1 cellular context compared by ENCODE assay signal in the genomic region with DNA sequence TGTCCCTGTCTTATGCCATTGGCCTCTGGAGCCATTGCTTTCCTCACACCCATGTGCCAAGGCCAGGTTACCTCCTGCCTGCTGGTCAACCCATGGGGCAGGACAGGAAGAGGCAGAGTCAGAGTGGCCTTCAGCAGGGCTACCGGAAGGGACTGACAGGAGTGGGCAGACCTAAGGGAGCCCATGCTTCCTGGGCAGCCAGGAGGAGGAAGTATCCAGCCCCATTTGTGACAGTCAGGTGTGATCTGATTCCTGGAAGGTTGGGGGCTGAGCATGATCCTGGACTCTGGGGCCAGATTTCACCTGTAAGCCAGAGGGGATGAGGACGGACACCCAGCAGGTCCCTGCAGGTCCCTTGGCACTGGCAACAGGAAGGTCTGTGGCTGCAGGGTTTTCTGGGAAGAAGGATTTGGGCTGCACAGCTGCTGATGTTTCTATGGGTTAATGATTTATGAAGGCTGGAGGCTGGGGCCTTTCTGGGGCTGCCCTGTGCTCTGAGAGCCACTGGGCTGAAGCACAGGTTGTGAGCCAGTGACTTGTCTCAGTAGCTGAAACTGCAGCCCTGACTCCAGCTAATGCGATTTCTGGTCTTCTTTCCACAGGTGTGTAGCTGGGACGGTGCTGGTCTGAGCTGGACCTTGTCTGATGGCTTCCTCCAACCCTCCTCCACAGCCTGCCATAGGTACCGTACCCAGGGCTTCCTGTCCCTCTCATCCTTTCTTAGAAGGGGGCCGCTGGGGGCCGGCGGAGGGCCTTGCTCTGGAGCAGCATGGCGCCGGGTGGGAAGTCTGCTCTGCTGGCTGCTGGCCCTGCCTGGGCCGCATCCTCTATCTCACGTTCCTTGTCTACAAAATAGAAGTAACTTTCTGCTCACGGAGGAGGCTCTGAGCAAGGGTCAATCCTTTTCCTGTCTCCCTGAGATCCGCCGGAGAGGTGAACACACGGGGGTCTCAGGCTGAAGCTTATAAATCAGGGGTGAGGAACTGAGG.
TF ChIP-seq lines count a peak whose summit lies in the region.

No MANE protein-coding gene starts in this region.

TF ChIP-seq in HepG2, 621 proteins besides CTCF, POLR2A, EP300 and RAD21 (continued from another document and continues in another):
- TF ChIP-seq, protein P1, sequence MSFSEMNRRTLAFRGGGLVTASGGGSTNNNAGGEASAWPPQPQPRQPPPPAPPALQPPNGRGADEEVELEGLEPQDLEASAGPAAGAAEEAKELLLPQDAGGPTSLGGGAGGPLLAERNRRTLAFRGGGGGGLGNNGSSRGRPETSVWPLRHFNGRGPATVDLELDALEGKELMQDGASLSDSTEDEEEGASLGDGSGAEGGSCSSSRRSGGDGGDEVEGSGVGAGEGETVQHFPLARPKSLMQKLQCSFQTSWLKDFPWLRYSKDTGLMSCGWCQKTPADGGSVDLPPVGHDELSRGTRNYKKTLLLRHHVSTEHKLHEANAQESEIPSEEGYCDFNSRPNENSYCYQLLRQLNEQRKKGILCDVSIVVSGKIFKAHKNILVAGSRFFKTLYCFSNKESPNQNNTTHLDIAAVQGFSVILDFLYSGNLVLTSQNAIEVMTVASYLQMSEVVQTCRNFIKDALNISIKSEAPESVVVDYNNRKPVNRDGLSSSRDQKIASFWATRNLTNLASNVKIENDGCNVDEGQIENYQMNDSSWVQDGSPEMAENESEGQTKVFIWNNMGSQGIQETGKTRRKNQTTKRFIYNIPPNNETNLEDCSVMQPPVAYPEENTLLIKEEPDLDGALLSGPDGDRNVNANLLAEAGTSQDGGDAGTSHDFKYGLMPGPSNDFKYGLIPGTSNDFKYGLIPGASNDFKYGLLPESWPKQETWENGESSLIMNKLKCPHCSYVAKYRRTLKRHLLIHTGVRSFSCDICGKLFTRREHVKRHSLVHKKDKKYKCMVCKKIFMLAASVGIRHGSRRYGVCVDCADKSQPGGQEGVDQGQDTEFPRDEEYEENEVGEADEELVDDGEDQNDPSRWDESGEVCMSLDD (CRISPR knock-in tag; IDR thresholded peaks at IDR 0.05; ENCODE audit: borderline replicate concordance): no peak; the same call in 1 of the 2 replicates
- peak; percentile 54; the same call in 1 of the 2 replicates for TF ChIP-seq ZBTB25 (CRISPR knock-in tag; IDR thresholded peaks at IDR 0.05)
- no peak for TF ChIP-seq CEBPG (CRISPR knock-in tag; IDR thresholded peaks at IDR 0.05)
- peak; percentile 94 for TF ChIP-seq ZNF567 (CRISPR knock-in tag; IDR thresholded peaks at IDR 0.05; ENCODE audit: borderline replicate concordance)
- no peak for TF ChIP-seq MATR3 (CRISPR knock-in tag; IDR thresholded peaks at IDR 0.05)
- no peak for TF ChIP-seq ZBED4 (CRISPR knock-in tag; IDR thresholded peaks at IDR 0.05; ENCODE audit: borderline replicate concordance)
- TF ChIP-seq NFKBIZ (CRISPR knock-in tag; IDR thresholded peaks at IDR 0.05): no peak; the same call in 1 of the 2 replicates
- 0 out of 2 replicates have a peak, but pooled peaks have one; percentile 50 for TF ChIP-seq ZNF546 (CRISPR knock-in tag; conservative IDR thresholded peaks at IDR 0.05)
- TF ChIP-seq MTF1 (CRISPR knock-in tag; IDR thresholded peaks at IDR 0.05): no peak
- no peak; the same call in 1 of the 2 replicates for TF ChIP-seq BRCA1 (CRISPR knock-in tag; IDR thresholded peaks at IDR 0.05)
- TF ChIP-seq KDM2A (CRISPR knock-in tag; IDR thresholded peaks at IDR 0.05; ENCODE audit: borderline replicate concordance, low read depth): peak; percentile 21; the same call in 1 of the 2 replicates
- no peak for TF ChIP-seq NONO (IDR thresholded peaks at IDR 0.05)
- TF ChIP-seq NONO (CRISPR knock-in tag; conservative IDR thresholded peaks at IDR 0.05): no peak; the same call in 1 of the 2 replicates
- TF ChIP-seq TOPORS (CRISPR knock-in tag; IDR thresholded peaks at IDR 0.05): no peak
- TF ChIP-seq ZNF558 (CRISPR knock-in tag; IDR thresholded peaks at IDR 0.05; ENCODE audit: borderline replicate concordance): peak; percentile 81; the same call in 1 of the 2 replicates
- no peak for TF ChIP-seq FUBP1 (CRISPR knock-in tag; IDR thresholded peaks at IDR 0.05; ENCODE audit: borderline replicate concordance)
- peak; percentile 60; the same call in 1 of the 2 replicates for TF ChIP-seq SMAD1 (CRISPR knock-in tag; IDR thresholded peaks at IDR 0.05; ENCODE audit: borderline replicate concordance, low read depth)
- no peak for TF ChIP-seq ELF4 (CRISPR knock-in tag; IDR thresholded peaks at IDR 0.05; ENCODE audit: borderline replicate concordance)
- peak; percentile 44; the same call in 1 of the 2 replicates for TF ChIP-seq HNF4A (CRISPR knock-in tag; IDR thresholded peaks at IDR 0.05)
- no peak for TF ChIP-seq MEIS1 (CRISPR knock-in tag; IDR thresholded peaks at IDR 0.05; ENCODE audit: borderline replicate concordance)
- TF ChIP-seq ZNF790 (CRISPR knock-in tag; IDR thresholded peaks at IDR 0.05; ENCODE audit: borderline replicate concordance): no peak
- no peak; the same call in 1 of the 2 replicates for TF ChIP-seq ZNF691 (CRISPR knock-in tag; IDR thresholded peaks at IDR 0.05; ENCODE audit: borderline replicate concordance, low read depth)
- no peak for TF ChIP-seq U2AF1 (optimal IDR thresholded peaks at IDR 0.05; ENCODE audit: low read depth, low read length)
- TF ChIP-seq KLF6 (CRISPR knock-in tag; IDR thresholded peaks at IDR 0.05): no peak
- TF ChIP-seq TBX2 (CRISPR knock-in tag; IDR thresholded peaks at IDR 0.05; ENCODE audit: borderline replicate concordance): peak; percentile 84
- peak; percentile 15; the same call in 1 of the 2 replicates for TF ChIP-seq NR2F6 (IDR thresholded peaks at IDR 0.05)
- peak; percentile 34; the same call in 1 of the 2 replicates for TF ChIP-seq NR2F6 (CRISPR knock-in tag; IDR thresholded peaks at IDR 0.05)
- no peak for TF ChIP-seq EED (CRISPR knock-in tag; IDR thresholded peaks at IDR 0.05)
- peak; percentile 87 for TF ChIP-seq BCL6 (CRISPR knock-in tag; IDR thresholded peaks at IDR 0.05)
- no peak for TF ChIP-seq REL (CRISPR knock-in tag; conservative IDR thresholded peaks at IDR 0.05)
- no peak for TF ChIP-seq SATB2 (CRISPR knock-in tag; IDR thresholded peaks at IDR 0.05)
- 0 out of 2 replicates have a peak, but pooled peaks have one; percentile 14 for TF ChIP-seq TFE3 (CRISPR knock-in tag; IDR thresholded peaks at IDR 0.05)
- TF ChIP-seq RBM39 (IDR thresholded peaks at IDR 0.05; ENCODE audit: low read depth, low read length, poor library complexity, severe bottlenecking): no peak
- TF ChIP-seq ZNF160 (CRISPR knock-in tag; IDR thresholded peaks at IDR 0.05): no peak
- no peak for TF ChIP-seq ZNF720 (CRISPR knock-in tag; IDR thresholded peaks at IDR 0.05)
- TF ChIP-seq ZNF747 (CRISPR knock-in tag; IDR thresholded peaks at IDR 0.05; ENCODE audit: borderline replicate concordance): peak; percentile 67; the same call in 1 of the 2 replicates
- no peak; the same call in 1 of the 2 replicates for TF ChIP-seq ZNF12 (CRISPR knock-in tag; IDR thresholded peaks at IDR 0.05)
- TF ChIP-seq, protein P2, sequence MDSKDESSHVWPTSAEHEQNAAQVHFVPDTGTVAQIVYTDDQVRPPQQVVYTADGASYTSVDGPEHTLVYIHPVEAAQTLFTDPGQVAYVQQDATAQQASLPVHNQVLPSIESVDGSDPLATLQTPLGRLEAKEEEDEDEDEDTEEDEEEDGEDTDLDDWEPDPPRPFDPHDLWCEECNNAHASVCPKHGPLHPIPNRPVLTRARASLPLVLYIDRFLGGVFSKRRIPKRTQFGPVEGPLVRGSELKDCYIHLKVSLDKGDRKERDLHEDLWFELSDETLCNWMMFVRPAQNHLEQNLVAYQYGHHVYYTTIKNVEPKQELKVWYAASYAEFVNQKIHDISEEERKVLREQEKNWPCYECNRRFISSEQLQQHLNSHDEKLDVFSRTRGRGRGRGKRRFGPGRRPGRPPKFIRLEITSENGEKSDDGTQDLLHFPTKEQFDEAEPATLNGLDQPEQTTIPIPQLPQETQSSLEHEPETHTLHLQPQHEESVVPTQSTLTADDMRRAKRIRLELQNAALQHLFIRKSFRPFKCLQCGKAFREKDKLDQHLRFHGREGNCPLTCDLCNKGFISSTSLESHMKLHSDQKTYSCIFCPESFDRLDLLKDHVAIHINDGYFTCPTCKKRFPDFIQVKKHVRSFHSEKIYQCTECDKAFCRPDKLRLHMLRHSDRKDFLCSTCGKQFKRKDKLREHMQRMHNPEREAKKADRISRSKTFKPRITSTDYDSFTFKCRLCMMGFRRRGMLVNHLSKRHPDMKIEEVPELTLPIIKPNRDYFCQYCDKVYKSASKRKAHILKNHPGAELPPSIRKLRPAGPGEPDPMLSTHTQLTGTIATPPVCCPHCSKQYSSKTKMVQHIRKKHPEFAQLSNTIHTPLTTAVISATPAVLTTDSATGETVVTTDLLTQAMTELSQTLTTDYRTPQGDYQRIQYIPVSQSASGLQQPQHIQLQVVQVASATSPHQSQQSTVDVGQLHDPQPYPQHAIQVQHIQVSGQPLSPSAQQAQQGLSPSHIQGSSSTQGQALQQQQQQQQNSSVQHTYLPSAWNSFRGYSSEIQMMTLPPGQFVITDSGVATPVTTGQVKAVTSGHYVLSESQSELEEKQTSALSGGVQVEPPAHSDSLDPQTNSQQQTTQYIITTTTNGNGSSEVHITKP (CRISPR knock-in tag; IDR thresholded peaks at IDR 0.05; ENCODE audit: low read depth): 0 out of 2 replicates have a peak, but pooled peaks have one; percentile 51
- TF ChIP-seq ZNF891 (CRISPR knock-in tag; IDR thresholded peaks at IDR 0.05): peak; percentile 65; the same call in 1 of the 2 replicates
